Comparison of ENCODE assay signal across 8 cellular contexts in genomic region chr1:153945795-153946621, GRCh38. TPM values are rescaled to one million over a fixed set of nuclear protein-coding genes. Genes with fewer than 3 reads are reported as not detected.
DNase-seq lines count a peak whose midpoint lies in the region; ATAC-seq and TF ChIP-seq lines count a peak whose summit lies in the region.

No MANE protein-coding gene starts in this region.

- no peaks in the 10 kb centered on the region for H3K9me3 ChIP-seq in skeletal muscle tissue (ENCODE audit: control insufficient read depth in 3 of 3, low read length in 3 of 3)

- H3K4me3 ChIP-seq in astrocyte of the spinal cord (ENCODE audit: low read depth, low read length), result peak overlapping the region; percentile 77
- H3K4me3 ChIP-seq in iPS-11a (ENCODE audit: low read depth, low read length), result peak overlapping the region; percentile 87
- H3K4me3 ChIP-seq in skeletal muscle tissue (ENCODE audit: low read length in 3 of 3), result peak overlapping the region; percentile 84 to 91 (median 87)

- DNase-seq in GDM1 (lab: John Stamatoyannopoulos, UW), result peak; percentile 82
- peak; percentile 71 for DNase-seq in KG1 (lab: John Stamatoyannopoulos, UW)
- peak; percentile 78 for DNase-seq in T-helper 22 cell (ENCODE audit: low read depth)
- peak; percentile 59 for DNase-seq in astrocyte of the spinal cord (ENCODE audit: low read depth, low spot score)
- DNase-seq in SK-N-DZ (ENCODE audit: low spot score), result no peak

- H3K27me3 ChIP-seq in skeletal muscle tissue (ENCODE audit: control insufficient read depth in 3 of 3, insufficient read depth in 3 of 3, low read length in 3 of 3), result no peaks in the 10 kb centered on the region

- peaks cover 47 to 51% (median 49%) of the 10 kb centered on the region in 3 donors for H3K36me3 ChIP-seq in skeletal muscle tissue (ENCODE audit: control insufficient read depth in 3 of 3, insufficient read depth in 3 of 3, low read length in 3 of 3)

- peaks cover 27 to 44% (median 36%) of the 10 kb centered on the region in 3 donors for H3K4me1 ChIP-seq in skeletal muscle tissue (ENCODE audit: control insufficient read depth in 3 of 3, insufficient read depth in 3 of 3, low read length in 3 of 3)

- H3K9ac ChIP-seq in skeletal muscle tissue (ENCODE audit: low read depth in 1 of 3, low read length in 3 of 3), result peak overlapping the region; percentile 93 to 96 (median 95)

- in situ Hi-C loops in astrocyte of the spinal cord (cut with HindIII; ENCODE audit: low sequenced_read_pairs), result no loop called here

- peak overlapping the region; percentile 97 for H3K27ac ChIP-seq in skeletal muscle tissue (ENCODE audit: low read depth, low read length)

- TF ChIP-seq CTCF in astrocyte of the spinal cord (IDR thresholded peaks at IDR 0.05; ENCODE audit: low read depth, low read length), result no peak

- ATAC-seq in GM21786 (IDR thresholded peaks at IDR 0.05; ENCODE audit: unreplicated experiment), result peak; percentile 75

RNA-seq across cellular contexts. Expression of gene DENND4B, which starts 0.5 kb away (rescaled TPM):
- 9.9 TPM for total RNA-seq in skeletal muscle tissue
- 17.6 and 24.2 TPM in 2 replicates for polyA plus RNA-seq in SK-N-DZ (2014; cell fraction: cytosol; rRNA removed)
- 256 and 294 TPM in 2 replicates for polyA plus RNA-seq in SK-N-DZ (2014; cell fraction: nucleus; rRNA removed)

RNA-seq across cellular contexts. Expression of gene CRTC2, which starts 12.4 kb away (rescaled TPM):
- 3.1 TPM for total RNA-seq in skeletal muscle tissue
- 16.4 and 20.1 TPM in 2 replicates for polyA plus RNA-seq in SK-N-DZ (2014; cell fraction: cytosol; rRNA removed)
- 31.1 and 37.9 TPM in 2 replicates for polyA plus RNA-seq in SK-N-DZ (2014; cell fraction: nucleus; rRNA removed)

RNA-seq across cellular contexts. Expression of gene SLC39A1, which starts 17.3 kb away (rescaled TPM):
- total RNA-seq in skeletal muscle tissue, result 40.2 TPM
- 160 and 175 TPM in 2 replicates for polyA plus RNA-seq in SK-N-DZ (2014; cell fraction: cytosol; rRNA removed)
- 91.7 and 108 TPM in 2 replicates for polyA plus RNA-seq in SK-N-DZ (2014; cell fraction: nucleus; rRNA removed)

RNA-seq across cellular contexts. Expression of gene CREB3L4, which starts 21.7 kb away (rescaled TPM):
- total RNA-seq in skeletal muscle tissue, result 8.9 TPM
- polyA plus RNA-seq in SK-N-DZ (2014; cell fraction: cytosol; rRNA removed), result 138 and 168 TPM in 2 replicates
- 421 and 425 TPM in 2 replicates for polyA plus RNA-seq in SK-N-DZ (2014; cell fraction: nucleus; rRNA removed)

RNA-seq across cellular contexts. Expression of gene GATAD2B, which starts 23.2 kb away (rescaled TPM):
- total RNA-seq in skeletal muscle tissue, result 6.3 TPM
- 11.9 and 13.8 TPM in 2 replicates for polyA plus RNA-seq in SK-N-DZ (2014; cell fraction: cytosol; rRNA removed)
- 12.8 and 20.9 TPM in 2 replicates for polyA plus RNA-seq in SK-N-DZ (2014; cell fraction: nucleus; rRNA removed)
